ENCODE assay signal across 21 cellular contexts in the genomic region with DNA sequence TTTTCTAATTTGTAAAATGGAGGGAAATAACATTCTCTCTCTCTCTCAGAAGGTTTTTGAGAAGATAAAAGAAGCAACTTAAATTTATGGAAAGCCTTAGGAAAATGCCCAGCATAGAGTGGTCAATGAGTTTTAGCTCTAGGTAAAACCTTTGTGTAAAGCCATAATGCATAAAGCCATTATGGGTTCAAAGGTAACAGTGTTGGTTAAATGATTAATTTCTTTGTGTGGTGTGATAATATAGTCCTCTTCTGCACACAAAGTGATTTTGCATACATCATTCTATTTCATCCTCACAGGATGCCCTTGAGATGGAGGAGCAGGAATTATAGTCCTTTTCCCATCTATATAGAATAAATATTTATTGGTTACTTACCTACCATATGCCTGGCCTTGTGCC.
"Had no signal": no experiment of that assay in that cellular context is flagged by ENCODE, and none has a peak within 500 bp of the region (broad histone marks: within the 10 kb centered on the region; RNA-seq: fewer than 3 reads in every experiment).

No MANE protein-coding gene starts in this region.

- H3K4me1 ChIP-seq: left ventricle myocardium inferior, right atrium auricular region, right lobe of liver, stomach, testis, thyroid gland, transverse colon, upper lobe of left lung had no signal

- H3K4me3 ChIP-seq: left ventricle myocardium inferior, lung, ovary, right atrium auricular region, right lobe of liver, stomach, testis, thyroid gland, transverse colon, upper lobe of left lung had no signal

- H3K36me3 ChIP-seq: left ventricle myocardium inferior, ovary, right atrium auricular region, right lobe of liver, stomach, thyroid gland, transverse colon, upper lobe of left lung had no signal

- H3K9me3 ChIP-seq: left ventricle myocardium inferior, ovary, right atrium auricular region, right lobe of liver, stomach, testis, thyroid gland, transverse colon, upper lobe of left lung had no signal

- DNase-seq: hippocampal formation; kidney; left ventricle myocardium inferior; mesendoderm; naive thymus-derived CD4-positive, alpha-beta T cell; ovary; right lobe of liver; stimulated activated CD4-positive, alpha-beta T cell treated with anti-CD3 and anti-CD28 coated beads, Interleukin-12 subunit alpha, Interleukin-12 subunit beta, amount 100 ng/mL, for 4 hours; stimulated activated CD4-positive, alpha-beta T cell treated with anti-CD3 and anti-CD28 coated beads, Interleukin-15, amount 100 ng/mL, for 24 hours; stimulated activated CD4-positive, alpha-beta T cell treated with anti-CD3 and anti-CD28 coated beads, Interleukin-2, amount 100 ng/mL, for 24 hours; stimulated activated CD4-positive, alpha-beta T cell treated with anti-CD3 and anti-CD28 coated beads, Interleukin-4, amount 100 ng/mL, for 1 hour; stimulated activated naive B cell treated with anti-CD40 and anti-IgM and Interleukin-4, amounts not matched to agents 10 μg/mL and 1 μg/mL and 100 μg/mL, for 72 hours; stimulated activated naive CD8-positive, alpha-beta T cell treated with anti-CD3 and anti-CD28 coated beads, Interleukin-15, Interleukin-2, amounts not matched to agents 100 U/mL and 50 U/mL, for 24 hours; stomach; testis; thyroid gland; transverse colon; upper lobe of left lung had no signal

- ATAC-seq: naive thymus-derived CD4-positive, alpha-beta T cell; natural killer cell treated with Interleukin-12 subunit alpha and Interleukin-12 subunit beta and Interleukin-15 and Interleukin-18, amount 100 ng/mL, for 72 hours; right lobe of liver; stimulated activated naive B cell treated with anti-CD40 and anti-IgM and Interleukin-4, amounts not matched to agents 10 μg/mL and 1 μg/mL and 100 μg/mL, for 72 hours; stimulated activated naive CD8-positive, alpha-beta T cell treated with anti-CD3 and anti-CD28 coated beads, Interleukin-15, Interleukin-2, amounts not matched to agents 100 U/mL and 50 U/mL, for 24 hours had no signal
